In genomic region chr12:83472772-83473171, GRCh38 we compare ENCODE assay signal across 10 cellular contexts.
"Had no signal": no experiment of that assay in that cellular context is flagged by ENCODE, and none has a peak within 500 bp of the region (broad histone marks: within the 10 kb centered on the region; RNA-seq: fewer than 3 reads in every experiment).

No MANE protein-coding gene starts in this region.

- H3K27ac Mint-ChIP-seq: GM23338, H9, HFFc6 had no signal

- DNase-seq: GOT3, H7, H9, HCEC 1CT, HFFc6 had no signal

- H3K4me1 ChIP-seq: HAP-1 had no signal

- ATAC-seq: GM23338, HCT116 had no signal

- H3K4me3 ChIP-seq: GM23338, HAP-1 had no signal

- FAIRE-seq: H1, H54 had no signal

- H3K9me3 Mint-ChIP-seq: GM23338, H9 had no signal

- H3K9me3 ChIP-seq: HAP-1 had no signal

- H3K36me3 ChIP-seq: HAP-1 had no signal

- H3K4me2 ChIP-seq: GM23338 had no signal
